In the genomic region with DNA sequence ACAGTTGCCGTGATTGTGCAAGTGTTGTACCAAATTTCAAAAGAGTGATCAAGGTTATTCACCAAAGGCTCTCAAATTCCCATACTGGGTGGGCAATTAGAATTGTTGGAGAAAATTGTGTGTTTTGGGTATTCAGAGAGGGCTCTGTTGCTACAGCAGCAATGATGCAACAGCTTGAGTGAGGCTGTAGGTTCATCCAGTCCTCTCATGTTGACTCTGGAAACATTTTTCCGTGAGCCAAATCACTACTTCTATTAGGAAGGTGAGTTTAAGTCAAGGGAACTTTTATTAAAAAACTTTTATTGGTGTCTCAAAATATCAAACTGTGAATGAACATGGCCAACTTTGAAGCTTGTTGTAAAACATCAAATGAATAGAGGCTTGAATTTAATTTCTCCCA, we compare ENCODE assay signal across 26 cellular contexts.
"Had no signal": no experiment of that assay in that cellular context is flagged by ENCODE, and none has a peak within 500 bp of the region (broad histone marks: within the 10 kb centered on the region; RNA-seq: fewer than 3 reads in every experiment).

No MANE protein-coding gene starts in this region.

- H3K79me2 ChIP-seq: parathyroid adenoma had no signal

- H3K27ac Mint-ChIP-seq: endodermal cell; mesothelial cell of epicardium; progenitor cell of endocrine pancreas; stimulated activated effector memory CD8-positive, alpha-beta T cell treated with anti-CD3 and anti-CD28 coated beads, Interleukin-12 subunit alpha, Interleukin-12 subunit beta, amount 100 ng/mL, for 72 hours had no signal

- H3K27ac ChIP-seq: epithelial cell of prostate, gastrocnemius medialis, parathyroid adenoma, right atrium auricular region, stomach, thyroid gland, vagina had no signal

- H3K4me3 ChIP-seq: gastrocnemius medialis, mucosa of descending colon, right atrium auricular region, sigmoid colon, stomach, thyroid gland, vagina had no signal

- H3K9me3 ChIP-seq: gastrocnemius medialis, mucosa of descending colon, right atrium auricular region, sigmoid colon, stomach, thyroid gland, vagina had no signal

- H2AFZ ChIP-seq: parathyroid adenoma had no signal

- H3K4me1 ChIP-seq: gastrocnemius medialis, parathyroid adenoma, right atrium auricular region had no signal

- H3K9me3 Mint-ChIP-seq: endodermal cell; mesothelial cell of epicardium; neural crest cell; stimulated activated effector memory CD8-positive, alpha-beta T cell treated with anti-CD3 and anti-CD28 coated beads, Interleukin-12 subunit alpha, Interleukin-12 subunit beta, amount 100 ng/mL, for 72 hours had no signal

- H3K36me3 ChIP-seq: gastrocnemius medialis, right atrium auricular region, sigmoid colon, stomach, thyroid gland, vagina had no signal

- H3K4me1 Mint-ChIP-seq: endodermal cell, mesothelial cell of epicardium, neural crest cell had no signal

- H3K4me3 Mint-ChIP-seq: endodermal cell; mesothelial cell of epicardium; natural killer cell treated with Interleukin-12 subunit alpha and Interleukin-12 subunit beta and Interleukin-15 and Interleukin-18, amount 100 ng/mL, for 72 hours; neural crest cell; stimulated activated effector memory CD8-positive, alpha-beta T cell treated with anti-CD3 and anti-CD28 coated beads, Interleukin-12 subunit alpha, Interleukin-12 subunit beta, amount 100 ng/mL, for 72 hours had no signal

- H3K27me3 ChIP-seq: gastrocnemius medialis, right atrium auricular region, sigmoid colon, stomach, thyroid gland, vagina had no signal

- ATAC-seq: esophagus mucosa; gastrocnemius medialis; mucosa of descending colon; natural killer cell treated with Interleukin-12 subunit alpha and Interleukin-12 subunit beta and Interleukin-15 and Interleukin-18, amount 100 ng/mL, for 72 hours; stimulated activated effector memory CD8-positive, alpha-beta T cell treated with anti-CD3 and anti-CD28 coated beads, Interleukin-12 subunit alpha, Interleukin-12 subunit beta, amount 100 ng/mL, for 72 hours had no signal

- H3K27me3 Mint-ChIP-seq: naive B cell had no signal

- DNase-seq: cortex of kidney; effector CD8-positive, alpha-beta T cell; endodermal cell; foreskin fibroblast; gastrocnemius medialis; head of caudate nucleus; mesenchymal stem cell; mucosa of descending colon; naive B cell; sigmoid colon; stimulated activated CD4-positive, alpha-beta T cell treated with anti-CD3 and anti-CD28 coated beads, Interleukin-2, amount 100 ng/mL, for 24 hours; stimulated activated CD4-positive, alpha-beta T cell treated with anti-CD3 and anti-CD28 coated beads, Interleukin-4, amount 100 ng/mL, for 24 hours; stimulated activated naive CD4-positive, alpha-beta T cell treated with Interleukin-2 at 50 U/mL for 16 hours; stomach; thyroid gland; trophoblast cell had no signal

- H3K9ac ChIP-seq: parathyroid adenoma had no signal

- H3K36me3 Mint-ChIP-seq: mesothelial cell of epicardium; naive B cell; natural killer cell treated with Interleukin-12 subunit alpha and Interleukin-12 subunit beta and Interleukin-15 and Interleukin-18, amount 100 ng/mL, for 72 hours; stimulated activated effector memory CD8-positive, alpha-beta T cell treated with anti-CD3 and anti-CD28 coated beads, Interleukin-12 subunit alpha, Interleukin-12 subunit beta, amount 100 ng/mL, for 72 hours had no signal
